9 cellular contexts compared by ENCODE assay signal in genomic region chr20:44644384-44645131, GRCh38. TPM values are rescaled to one million over a fixed set of nuclear protein-coding genes. Genes with fewer than 3 reads are reported as not detected.
DNase-seq lines count a peak whose midpoint lies in the region; ATAC-seq lines count a peak whose summit lies in the region.
"Had no signal": no experiment of that assay in that cellular context is flagged by ENCODE, and none has a peak within 500 bp of the region (broad histone marks: within the 10 kb centered on the region; RNA-seq: fewer than 3 reads in every experiment).

No MANE protein-coding gene starts in this region.

- peaks cover 4 to 83% (median 61%) of the 10 kb centered on the region in 4 donors for H3K4me1 Mint-ChIP-seq in CD4-positive, CD25-positive, alpha-beta regulatory T cell
- H3K4me1 Mint-ChIP-seq in activated naive CD4-positive, alpha-beta T cell treated with anti-CD3 and anti-CD28 coated beads, Interleukin-2, amount 10 ng/mL, durations not matched to agents 7 days and 5 days = peaks cover 94% of the 10 kb centered on the region
- H3K4me1 Mint-ChIP-seq in naive B cell = peaks cover 37 to 72% (median 61%) of the 10 kb centered on the region in 3 donors

- H3K9me3 ChIP-seq in CD4-positive, CD25-positive, alpha-beta regulatory T cell (ENCODE audit: control insufficient read depth in 2 of 2, low read length in 2 of 2) = no peaks in the 10 kb centered on the region
- peaks cover 5% of the 10 kb centered on the region; the same call in 1 of the 2 replicates for H3K9me3 ChIP-seq in NT2/D1 (ENCODE audit: insufficient read depth, low read length)

- peaks cover 12% of the 10 kb centered on the region for H3K36me3 Mint-ChIP-seq in CD4-positive, CD25-positive, alpha-beta regulatory T cell
- peaks cover 39% of the 10 kb centered on the region for H3K36me3 Mint-ChIP-seq in activated naive CD4-positive, alpha-beta T cell treated with anti-CD3 and anti-CD28 coated beads, Interleukin-2, amount 10 ng/mL, durations not matched to agents 7 days and 5 days
- no peaks in the 10 kb centered on the region for H3K36me3 Mint-ChIP-seq in naive B cell

- H3K9me3 Mint-ChIP-seq in CD4-positive, CD25-positive, alpha-beta regulatory T cell = no peaks in the 10 kb centered on the region
- H3K9me3 Mint-ChIP-seq in activated naive CD4-positive, alpha-beta T cell treated with anti-CD3 and anti-CD28 coated beads, Interleukin-2, amount 10 ng/mL, durations not matched to agents 7 days and 5 days = no peaks in the 10 kb centered on the region
- peaks cover 0 to 4% (median 0%) of the 10 kb centered on the region in 7 donors for H3K9me3 Mint-ChIP-seq in naive B cell

- H3K9ac ChIP-seq in NT2/D1 (ENCODE audit: insufficient read length, low read depth) = peak overlapping the region; percentile 24

- DNase-seq in CD4-positive, CD25-positive, alpha-beta regulatory T cell = peak in 2 of 3 donors; percentile 30 to 71
- DNase-seq in NT2/D1 (ENCODE audit: low read depth, low spot score) = no peak
- peak; percentile 59 for DNase-seq in activated naive CD4-positive, alpha-beta T cell treated with anti-CD3 and anti-CD28 coated beads, Interleukin-2, amount 10 ng/mL, durations not matched to agents 7 days and 5 days
- DNase-seq in naive B cell = no peak
- DNase-seq in NCI-H82 treated with DMSO at 0.1 percent for 48 hours (lab: John Stamatoyannopoulos, UW; ENCODE audit: unreplicated experiment) = no peak
- DNase-seq in Ammon's horn (ENCODE audit: low spot score) = no peak
- DNase-seq: retina had no signal

- CTCF ChIA-PET in activated naive CD4-positive, alpha-beta T cell treated with anti-CD3 and anti-CD28 coated beads, Interleukin-2, amount 10 ng/mL, durations not matched to agents 7 days and 5 days (lab: Charles Lee) = interaction anchor here (3.1 to 4.0 kb wide), 2 partner anchors 39 to 42 kb away, joined by 10 to 26 read pairs; no protein-coding TSS in a partner anchor

- H3K36me3 ChIP-seq in CD4-positive, CD25-positive, alpha-beta regulatory T cell (ENCODE audit: control insufficient read depth, insufficient read depth, low read length) = no peaks in the 10 kb centered on the region
- H3K36me3 ChIP-seq in NT2/D1 (ENCODE audit: insufficient read depth, insufficient read length, low read length) = peaks cover 10% of the 10 kb centered on the region

- peaks cover 76% of the 10 kb centered on the region for H3K4me1 ChIP-seq in CD4-positive, CD25-positive, alpha-beta regulatory T cell (ENCODE audit: control insufficient read depth, insufficient read depth, low read length, poor library complexity, severe bottlenecking)
- H3K4me1 ChIP-seq in NT2/D1 (ENCODE audit: insufficient read depth, insufficient read length) = peaks cover 43% of the 10 kb centered on the region

- H3K4me3 ChIP-seq in CD4-positive, CD25-positive, alpha-beta regulatory T cell (ENCODE audit: low read depth, low read length) = peak overlapping the region; percentile 58
- H3K4me3 ChIP-seq in NT2/D1 (ENCODE audit: insufficient read length, low read depth) = no peak overlapping the region

- H3K27me3 ChIP-seq in CD4-positive, CD25-positive, alpha-beta regulatory T cell (ENCODE audit: control insufficient read depth, insufficient read depth, low read length) = no peaks in the 10 kb centered on the region
- H3K27me3 ChIP-seq in NT2/D1 (ENCODE audit: insufficient read depth, insufficient read length) = no peaks in the 10 kb centered on the region

- H3K27ac ChIP-seq in CD4-positive, CD25-positive, alpha-beta regulatory T cell (ENCODE audit: insufficient read depth, low read length, poor library complexity, severe bottlenecking) = peak overlapping the region; percentile 73

- ATAC-seq in CD4-positive, CD25-positive, alpha-beta regulatory T cell (ENCODE audit: low read depth in 2 of 2) = peak; percentile 35 to 38
- ATAC-seq in naive B cell (ENCODE audit: low read depth in 2 of 2) = peak; percentile 12 to 32
- no peak for ATAC-seq in HG03565 (IDR thresholded peaks at IDR 0.05; ENCODE audit: unreplicated experiment)
- no peak for ATAC-seq in HG03342 (IDR thresholded peaks at IDR 0.05; ENCODE audit: unreplicated experiment)

- peak overlapping the region; percentile 43 to 79 (median 65) for H3K4me3 Mint-ChIP-seq in CD4-positive, CD25-positive, alpha-beta regulatory T cell
- peak overlapping the region; percentile 54 for H3K4me3 Mint-ChIP-seq in activated naive CD4-positive, alpha-beta T cell treated with anti-CD3 and anti-CD28 coated beads, Interleukin-2, amount 10 ng/mL, durations not matched to agents 7 days and 5 days
- H3K4me3 Mint-ChIP-seq in naive B cell = peak overlapping the region in 4 of 8 donors; percentile 27 to 39 (median 31)

- H3K27ac Mint-ChIP-seq in CD4-positive, CD25-positive, alpha-beta regulatory T cell = peak overlapping the region; percentile 97 to 98 (median 98)
- peak overlapping the region; percentile 93 for H3K27ac Mint-ChIP-seq in activated naive CD4-positive, alpha-beta T cell treated with anti-CD3 and anti-CD28 coated beads, Interleukin-2, amount 10 ng/mL, durations not matched to agents 7 days and 5 days
- peak overlapping the region in 2 of 6 donors; percentile 65 to 71 for H3K27ac Mint-ChIP-seq in naive B cell

- H3K27me3 Mint-ChIP-seq in CD4-positive, CD25-positive, alpha-beta regulatory T cell = no peaks in the 10 kb centered on the region
- H3K27me3 Mint-ChIP-seq in activated naive CD4-positive, alpha-beta T cell treated with anti-CD3 and anti-CD28 coated beads, Interleukin-2, amount 10 ng/mL, durations not matched to agents 7 days and 5 days = no peaks in the 10 kb centered on the region
- H3K27me3 Mint-ChIP-seq in naive B cell = no peaks in the 10 kb centered on the region

RNA-seq across cellular contexts. Expression of gene ADA, which starts 6.9 kb away (rescaled TPM):
- 39.6 TPM for total RNA-seq in CD4-positive, CD25-positive, alpha-beta regulatory T cell
- polyA plus RNA-seq in CD4-positive, CD25-positive, alpha-beta regulatory T cell = 10 to 100 TPM; 28.1 to 41.3 (median 37.4) TPM
- 1 to 10 TPM; 1.7 to 7.6 (median 4.6) TPM for polyA plus RNA-seq in naive B cell (ENCODE audit: low read depth in 6 of 6)

Comparison
In these comparisons a context has a peak if more than half of its experiments do, and no peak if none do; other contexts are left out.
1. ATAC-seq: peak in CD4-positive, CD25-positive, alpha-beta regulatory T cell (2 of 2) and naive B cell (2 of 2); none in HG03565 (single experiment) and HG03342 (single experiment).
2. DNase-seq: peak in CD4-positive, CD25-positive, alpha-beta regulatory T cell (2 of 3) and activated naive CD4-positive, alpha-beta T cell treated with anti-CD3 and anti-CD28 coated beads, Interleukin-2, amount 10 ng/mL, durations not matched to agents 7 days and 5 days (single experiment); none in NT2/D1 (single experiment), naive B cell (single experiment), NCI-H82 treated with DMSO at 0.1 percent for 48 hours (single experiment) and Ammon's horn (single experiment).